Comparison of ENCODE assay signal across 8 cellular contexts in the genomic region with DNA sequence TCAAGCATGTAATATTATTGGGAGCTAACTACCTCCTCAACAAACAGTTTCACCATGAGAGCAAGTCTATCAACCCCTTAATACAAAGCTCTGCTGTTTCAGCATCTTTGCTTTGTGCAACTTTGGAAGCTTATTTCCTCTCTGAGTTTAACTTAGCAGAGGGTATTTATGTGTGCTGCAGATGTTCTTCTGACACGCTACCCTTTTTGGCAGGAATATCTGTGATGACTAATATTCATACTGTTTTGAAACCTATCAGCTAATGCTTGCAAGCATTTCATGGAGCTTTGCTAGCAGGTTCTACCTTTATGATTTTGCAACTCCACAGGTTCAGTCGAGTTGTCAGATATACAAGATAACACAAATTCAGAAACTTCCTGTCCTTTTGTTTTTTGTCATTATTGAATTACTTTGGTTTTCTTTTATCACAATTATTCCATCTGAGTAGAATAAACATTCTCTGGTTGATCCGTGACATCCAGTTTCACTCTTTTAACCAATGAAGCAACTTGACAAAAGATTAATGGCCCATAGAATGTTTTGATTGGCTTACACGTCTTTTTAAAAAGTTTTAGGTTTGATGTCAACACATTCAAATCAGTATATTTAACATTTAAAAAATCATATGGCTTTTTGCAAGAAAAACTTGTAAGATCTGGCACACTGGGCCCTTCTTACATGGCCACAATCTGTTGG. TPM values are rescaled to one million over a fixed set of nuclear protein-coding genes. Genes with fewer than 3 reads are reported as not detected.
DNase-seq lines count a peak whose midpoint lies in the region; ATAC-seq, FAIRE-seq and TF ChIP-seq lines count a peak whose summit lies in the region.

No MANE protein-coding gene starts in this region.

- ATAC-seq in HG03565 (IDR thresholded peaks at IDR 0.05; ENCODE audit: unreplicated experiment) (peak; percentile 51), thoracic aorta (ENCODE audit: insufficient number of reproducible peaks, low FRiP score, low read depth) (peak; percentile 47)

- no peak overlapping the region for H3K4me3 ChIP-seq in esophagus (ENCODE audit: low read depth in 1 of 2, low read length in 2 of 2)
- H3K4me3 ChIP-seq in thoracic aorta, result no peak overlapping the region

- no peaks in the 10 kb centered on the region for H3K4me1 ChIP-seq in esophagus (ENCODE audit: control insufficient read depth in 2 of 2, insufficient read depth in 2 of 2, low read length in 1 of 2)
- peaks cover 9 to 21% of the 10 kb centered on the region in 2 donors for H3K4me1 ChIP-seq in thoracic aorta (ENCODE audit: control insufficient read depth in 1 of 2, low read depth in 2 of 2)

- TF ChIP-seq CTCF in thoracic aorta (IDR thresholded peaks at IDR 0.05), result no peak

- peak; percentile 76 for FAIRE-seq in GM19239 (lab: Jason Lieb, UNC)

- H3K9me3 ChIP-seq in esophagus (ENCODE audit: control insufficient read depth in 2 of 2, insufficient read depth in 1 of 2, low read depth in 1 of 2, low read length in 1 of 2) (no peaks in the 10 kb centered on the region), thoracic aorta (no peaks in the 10 kb centered on the region)

- H3K36me3 ChIP-seq in esophagus (ENCODE audit: control insufficient read depth in 2 of 2, insufficient read depth in 2 of 2, low read length in 1 of 2) (no peaks in the 10 kb centered on the region), thoracic aorta (no peaks in the 10 kb centered on the region)

- WGBS in esophagus, 2 donors, result 9 to 13% methylated on average over 4 of the region's 4 CpGs

- H3K27me3 ChIP-seq in esophagus (ENCODE audit: control insufficient read depth in 1 of 2, insufficient read depth in 2 of 2, low read length in 2 of 2), result no peaks in the 10 kb centered on the region
- no peaks in the 10 kb centered on the region for H3K27me3 ChIP-seq in thoracic aorta (replicated peaks; ENCODE audit: insufficient read depth)

- peak; percentile 55 for DNase-seq in A172 (ENCODE audit: low spot score)
- DNase-seq in GM19239 (ENCODE audit: insufficient read length, low spot score), result no peak
- no peak for DNase-seq in thoracic aorta (ENCODE audit: low spot score)
- no peak for DNase-seq in NCI-H146 treated with DMSO at 0.1 percent for 48 hours (lab: John Stamatoyannopoulos, UW; ENCODE audit: unreplicated experiment)
- no peak for DNase-seq in MV-4-11 (lab: John Stamatoyannopoulos, UW)
- no peak for DNase-seq in NCI-H510A (lab: John Stamatoyannopoulos, UW)

- H3K27ac ChIP-seq in esophagus (ENCODE audit: low read depth in 2 of 2, low read length in 1 of 2) (peak overlapping the region; percentile 68 to 70), thoracic aorta (no peak overlapping the region)

RNA-seq across cellular contexts. Expression of a gene that starts 1.7 kb away (rescaled TPM):
- 1.1 and 1.8 TPM in 2 replicates for total RNA-seq in A172 (2014; rRNA removed; shearing (Covaris generic))
- polyA plus RNA-seq in esophagus, result 10 to 100 TPM in 1 of 2 donors, 1 to 10 TPM in 1; 8.3 to 11.9 TPM
- total RNA-seq in thoracic aorta, result 10 to 100 TPM; 29.6 to 60.1 TPM

Comparison
In these comparisons a context has a peak if more than half of its experiments do, and no peak if none do; other contexts are left out.
1. H3K27ac ChIP-seq: peak in esophagus (2 of 2); none in thoracic aorta (0 of 2).
2. RNA of a gene that starts 1.7 kb away (total RNA-seq): 29.6 to 60.1 TPM in thoracic aorta; 1.1 to 1.8 TPM in A172; every median in the first group is over 10 times any median in the second.